ENCODE assay signal across 8 cellular contexts in the genomic region with DNA sequence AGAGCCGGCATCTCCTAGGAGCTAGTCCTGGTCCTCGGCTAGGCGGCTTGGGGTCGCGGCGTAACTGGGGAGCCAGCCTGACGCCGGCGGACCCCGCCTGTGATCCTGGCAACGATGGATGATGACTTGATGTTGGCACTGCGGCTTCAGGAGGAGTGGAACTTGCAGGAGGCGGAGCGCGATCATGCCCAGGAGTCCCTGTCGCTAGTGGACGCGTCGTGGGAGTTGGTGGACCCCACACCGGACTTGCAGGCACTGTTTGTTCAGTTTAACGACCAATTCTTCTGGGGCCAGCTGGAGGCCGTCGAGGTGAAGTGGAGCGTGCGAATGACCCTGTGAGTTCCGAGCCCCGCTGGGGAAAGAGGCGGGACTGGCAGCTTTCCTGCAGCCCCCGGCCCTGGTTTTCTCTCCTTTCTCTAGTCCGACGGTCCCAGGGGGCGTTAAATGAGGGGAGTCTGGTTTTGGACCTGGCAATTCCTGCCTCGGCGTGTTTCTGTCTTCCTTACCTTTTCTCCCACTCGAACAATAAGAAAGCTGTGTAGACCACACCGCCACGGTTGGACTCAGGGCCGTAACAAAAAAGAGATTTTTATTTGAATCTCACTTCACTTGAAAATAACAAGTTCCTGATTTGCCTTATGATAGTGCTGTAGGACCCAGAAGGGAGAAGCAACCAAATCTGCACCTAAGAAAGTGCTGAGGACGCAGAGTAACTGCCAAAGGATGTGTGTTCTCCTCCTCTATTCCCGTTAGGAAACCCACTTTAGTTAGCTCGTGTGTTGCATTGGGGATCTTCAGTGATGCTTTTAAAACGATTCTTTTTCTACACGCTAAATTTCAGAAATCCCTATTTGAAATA. TPM values are rescaled to one million over a fixed set of nuclear protein-coding genes. Genes with fewer than 3 reads are reported as not detected.
DNase-seq lines count a peak whose midpoint lies in the region; ATAC-seq, FAIRE-seq and TF ChIP-seq lines count a peak whose summit lies in the region.

A gene with protein sequence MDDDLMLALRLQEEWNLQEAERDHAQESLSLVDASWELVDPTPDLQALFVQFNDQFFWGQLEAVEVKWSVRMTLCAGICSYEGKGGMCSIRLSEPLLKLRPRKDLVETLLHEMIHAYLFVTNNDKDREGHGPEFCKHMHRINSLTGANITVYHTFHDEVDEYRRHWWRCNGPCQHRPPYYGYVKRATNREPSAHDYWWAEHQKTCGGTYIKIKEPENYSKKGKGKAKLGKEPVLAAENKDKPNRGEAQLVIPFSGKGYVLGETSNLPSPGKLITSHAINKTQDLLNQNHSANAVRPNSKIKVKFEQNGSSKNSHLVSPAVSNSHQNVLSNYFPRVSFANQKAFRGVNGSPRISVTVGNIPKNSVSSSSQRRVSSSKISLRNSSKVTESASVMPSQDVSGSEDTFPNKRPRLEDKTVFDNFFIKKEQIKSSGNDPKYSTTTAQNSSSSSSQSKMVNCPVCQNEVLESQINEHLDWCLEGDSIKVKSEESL (plus strand): TSS at position 24 of the 859 bp plus-strand sequence. CDS start 91 bp downstream, at position 115.

- H3K27ac ChIP-seq in astrocyte (ENCODE audit: low read depth, low read length), result peak within 1 kb of the TSS; percentile 100
- H3K27ac ChIP-seq in smooth muscle cell (ENCODE audit: low read depth), result peak within 1 kb of the TSS; percentile 98

- H3K4me3 ChIP-seq in astrocyte (ENCODE audit: insufficient read depth, low read depth, low read length) (peak within 1 kb of the TSS; percentile 99), iPS-18c (ENCODE audit: insufficient read depth, low read depth, low read length) (peak within 1 kb of the TSS; percentile 90), smooth muscle cell (peak within 1 kb of the TSS; percentile 81)

- H3K9me3 ChIP-seq in astrocyte (ENCODE audit: insufficient read depth, low read depth, low read length) (no peaks in the 10 kb centered on the region), iPS-18c (ENCODE audit: control insufficient read depth, insufficient read depth, low read length) (no peaks in the 10 kb centered on the region), smooth muscle cell (replicated peaks; ENCODE audit: low read depth) (no peaks in the 10 kb centered on the region)

- 2% methylated on average over 42 of the region's 43 CpGs for WGBS in smooth muscle cell (ENCODE audit: low lambda C conversion rate)

- no peaks in the 10 kb centered on the region for H3F3A ChIP-seq in smooth muscle cell (ENCODE audit: low read depth)

- peaks cover 85% of the 10 kb centered on the region for H3K79me2 ChIP-seq in astrocyte (ENCODE audit: insufficient read depth, low read length)
- peaks cover 78% of the 10 kb centered on the region for H3K79me2 ChIP-seq in smooth muscle cell (ENCODE audit: low read depth)

- peak within 1 kb of the TSS; percentile 96 for H3K4me2 ChIP-seq in astrocyte (ENCODE audit: low read length)
- H3K4me2 ChIP-seq in smooth muscle cell, result peak within 1 kb of the TSS; percentile 95

- no peaks in the 10 kb centered on the region for H3K27me3 Mint-ChIP-seq in astrocyte (ENCODE audit: low read depth, unreplicated experiment)

- TF ChIP-seq CTCF in astrocyte (IDR thresholded peaks at IDR 0.05; ENCODE audit: insufficient read depth, low read depth, low read length), result no peak
- no peak for TF ChIP-seq CTCF in smooth muscle cell (IDR thresholded peaks at IDR 0.05; ENCODE audit: borderline replicate concordance, insufficient read depth, poor library complexity, severe bottlenecking)

- ATAC-seq in GM21619 (IDR thresholded peaks at IDR 0.05; ENCODE audit: unreplicated experiment), result peak; percentile 6

- H3K36me3 ChIP-seq in astrocyte (ENCODE audit: insufficient read depth, low read length) (peaks cover 3% of the 10 kb centered on the region), smooth muscle cell (ENCODE audit: low read depth) (no peaks in the 10 kb centered on the region)

- peak within 1 kb of the TSS; percentile 99 for H3K27ac Mint-ChIP-seq in astrocyte (ENCODE audit: unreplicated experiment)

- H3K4me3 Mint-ChIP-seq in astrocyte (ENCODE audit: unreplicated experiment), result peak within 1 kb of the TSS; percentile 97

- H4K20me1 ChIP-seq in astrocyte (ENCODE audit: insufficient read depth, low read length) (peaks cover 42% of the 10 kb centered on the region), smooth muscle cell (ENCODE audit: low read depth) (peaks cover 41% of the 10 kb centered on the region)

- DNase-seq in GM03348 (ENCODE audit: low spot score) (peak; percentile 93), Kasumi-1 (lab: John Stamatoyannopoulos, UW) (peak; percentile 29 to 31), astrocyte (ENCODE audit: low read depth) (no peak), smooth muscle cell (lab: John Stamatoyannopoulos, UW; ENCODE audit: unreplicated experiment) (no peak), NCI-H187 treated with DMSO at 0.1 percent for 48 hours (lab: John Stamatoyannopoulos, UW) (no peak), NCI-H774 (lab: John Stamatoyannopoulos, UW) (no peak)

- H3K36me3 Mint-ChIP-seq in astrocyte (ENCODE audit: low read depth, unreplicated experiment), result no peaks in the 10 kb centered on the region

- H3K27me3 ChIP-seq in astrocyte (ENCODE audit: insufficient read depth, low read length), result no peaks in the 10 kb centered on the region
- H3K27me3 ChIP-seq in smooth muscle cell (ENCODE audit: low read depth), result no peaks in the 10 kb centered on the region

- no peak for FAIRE-seq in astrocyte (lab: Jason Lieb, UNC)

- H3K9me3 Mint-ChIP-seq in astrocyte (ENCODE audit: unreplicated experiment), result no peaks in the 10 kb centered on the region

- H3K9ac ChIP-seq in astrocyte (ENCODE audit: low read length), result peak within 1 kb of the TSS; percentile 99
- H3K9ac ChIP-seq in smooth muscle cell (ENCODE audit: low read depth), result peak within 1 kb of the TSS; percentile 97

- H3K4me1 ChIP-seq in astrocyte (ENCODE audit: insufficient read depth, low read length), result peaks cover 38% of the 10 kb centered on the region
- H3K4me1 ChIP-seq in smooth muscle cell (ENCODE audit: low read depth), result peaks cover 39% of the 10 kb centered on the region

- H3K4me1 Mint-ChIP-seq in astrocyte (ENCODE audit: low read depth, unreplicated experiment), result peaks cover 29% of the 10 kb centered on the region

- peak within 1 kb of the TSS; percentile 96 for H2AFZ ChIP-seq in astrocyte (ENCODE audit: low read depth, low read length)
- H2AFZ ChIP-seq in smooth muscle cell (ENCODE audit: low read depth), result peak within 1 kb of the TSS; percentile 95

RNA-seq across cellular contexts. Expression of the gene that starts here (rescaled TPM):
- total RNA-seq in astrocyte (13.6 and 15.9 TPM in 2 replicates), smooth muscle cell (16.9 and 24.1 TPM in 2 replicates)
- 8.7 and 9.6 TPM in 2 replicates for polyA plus RNA-seq in smooth muscle cell

Comparison
In these comparisons a context has a peak if more than half of its experiments do, and no peak if none do; other contexts are left out.
1. DNase-seq: peak in GM03348 (single experiment) and Kasumi-1 (2 of 2); none in astrocyte (single experiment), smooth muscle cell (single experiment), NCI-H187 treated with DMSO at 0.1 percent for 48 hours (single experiment) and NCI-H774 (single experiment).
2. Peak in every context shown above with its lines, with median percentiles within 50 percentile points of each other: H3K4me3 ChIP-seq.